In genomic region chr22:47552541-47553205, GRCh38 we compare ENCODE assay signal across 18 cellular contexts.
DNase-seq lines count a peak whose midpoint lies in the region; ATAC-seq, FAIRE-seq and TF ChIP-seq lines count a peak whose summit lies in the region.
"Had no signal": no experiment of that assay in that cellular context is flagged by ENCODE, and none has a peak within 500 bp of the region (broad histone marks: within the 10 kb centered on the region; RNA-seq: fewer than 3 reads in every experiment).

No MANE protein-coding gene starts in this region.

- H3K4me1 ChIP-seq in right atrium auricular region (no peaks in the 10 kb centered on the region), heart left ventricle (peaks cover 0 to 1% (median 0%) of the 10 kb centered on the region in 12 donors), kidney (ENCODE audit: control insufficient read depth in 1 of 2, insufficient read depth in 1 of 2, low read depth in 1 of 2, low read length in 2 of 2) (no peaks in the 10 kb centered on the region), BE2C (no peaks in the 10 kb centered on the region)
- H3K4me1 ChIP-seq: BLaER1, Caco-2 had no signal

- H3K9me3 ChIP-seq in right atrium auricular region = no peaks in the 10 kb centered on the region
- H3K9me3 ChIP-seq in heart left ventricle = no peaks in the 10 kb centered on the region
- no peaks in the 10 kb centered on the region for H3K9me3 ChIP-seq in kidney (ENCODE audit: control insufficient read depth in 1 of 2, low read length in 2 of 2)
- H3K9me3 ChIP-seq in BE2C = no peaks in the 10 kb centered on the region
- H3K9me3 ChIP-seq: BLaER1, Caco-2 had no signal

- no peak for ATAC-seq in heart left ventricle
- ATAC-seq: GM23338 had no signal

- FAIRE-seq in kidney (lab: Jason Lieb, UNC) = no peak
- FAIRE-seq: G401.6, GM12891 had no signal

- WGBS in heart left ventricle, 4 donors = 80 to 86% (median 84%) methylated on average over 16 of the region's 16 CpGs

- TF ChIP-seq CTCF in right atrium auricular region (IDR thresholded peaks at IDR 0.05) (no peak), heart left ventricle (IDR thresholded peaks at IDR 0.05) (no peak), kidney (IDR thresholded peaks at IDR 0.05; ENCODE audit: borderline replicate concordance, extremely low read depth, insufficient read depth) (no peak), BE2C (IDR thresholded peaks at IDR 0.05; ENCODE audit: low read depth, low read length) (no peak)

- intact Hi-C loops in heart left ventricle (cut with DNase I) (loop anchor here in 1 of 10 donors (2.0 kb wide), 1 partner anchor 50 kb away; no protein-coding TSS in a partner anchor), kidney (cut with DNase I) (no loop called here)

- H3K27me3 ChIP-seq in right atrium auricular region (no peaks in the 10 kb centered on the region), heart left ventricle (peaks cover 0 to 24% (median 0%) of the 10 kb centered on the region in 9 donors), BE2C (no peaks in the 10 kb centered on the region)
- H3K27me3 ChIP-seq: BLaER1 had no signal

- no peak for TF ChIP-seq POLR2A in heart left ventricle (IDR thresholded peaks at IDR 0.05)

- H3K9ac ChIP-seq in kidney (ENCODE audit: low read length in 2 of 2) = no peak overlapping the region
- H3K9ac ChIP-seq: BLaER1 had no signal

- H3K4me3 ChIP-seq in right atrium auricular region (no peak overlapping the region), heart left ventricle (no peak overlapping the region), kidney (ENCODE audit: low read length in 2 of 2) (no peak overlapping the region), BE2C (ENCODE audit: low read depth, low read length) (no peak overlapping the region)
- H3K4me3 ChIP-seq: BLaER1, GM23338 had no signal

- H3K36me3 ChIP-seq in right atrium auricular region = no peaks in the 10 kb centered on the region
- no peaks in the 10 kb centered on the region for H3K36me3 ChIP-seq in heart left ventricle
- H3K36me3 ChIP-seq in kidney (ENCODE audit: control insufficient read depth in 1 of 2, insufficient read depth in 2 of 2, low read length in 2 of 2) = no peaks in the 10 kb centered on the region
- H3K36me3 ChIP-seq in BE2C = no peaks in the 10 kb centered on the region
- H3K36me3 ChIP-seq: BLaER1 had no signal

- H3K27ac ChIP-seq in right atrium auricular region = no peak overlapping the region
- no peak overlapping the region for H3K27ac ChIP-seq in heart left ventricle
- no peak overlapping the region for H3K27ac ChIP-seq in kidney (ENCODE audit: low read depth in 2 of 2, low read length in 2 of 2)
- H3K27ac ChIP-seq: 22Rv1, BLaER1 had no signal

- DNase-seq in DMS153 (lab: John Stamatoyannopoulos, UW) (peak; percentile 34), DMS153 treated with DMSO at 0.1 percent for 48 hours (lab: John Stamatoyannopoulos, UW; ENCODE audit: unreplicated experiment) (no peak), right atrium auricular region (ENCODE audit: low spot score) (peak; percentile 30), heart left ventricle (no peak), kidney (peak; percentile 46), NCI-H2107 (lab: John Stamatoyannopoulos, UW) (no peak), BE2C (no peak), middle frontal gyrus (ENCODE audit: extremely low spot score, low spot score) (no peak)
- DNase-seq: Caco-2; CD8-positive, alpha-beta memory T cell; DMS79 treated with DMSO at 0.1 percent for 48 hours; EL; H7 had no signal

Comparison
In these comparisons a context has a peak if more than half of its experiments do, and no peak if none do; other contexts are left out.
1. DNase-seq: peak in DMS153 (single experiment), right atrium auricular region (single experiment) and kidney (single experiment); none in DMS153 treated with DMSO at 0.1 percent for 48 hours (single experiment), heart left ventricle (0 of 5), NCI-H2107 (single experiment), BE2C (single experiment) and middle frontal gyrus (single experiment).